6 cellular contexts compared by ENCODE assay signal in genomic region chr10:115758488-115758887, GRCh38.
DNase-seq lines count a peak whose midpoint lies in the region; ATAC-seq and TF ChIP-seq lines count a peak whose summit lies in the region.
"Not testable (repeated sequence)": the region's sequence is repeated elsewhere in the genome, so short reads cannot be mapped to it uniquely, and the experiment has no call there.

No MANE protein-coding gene starts in this region.

- 58 to 66% methylated on average over 3 to 7 of the region's 8 CpGs for WGBS in endodermal cell (ENCODE audit: insufficient coverage in 1 of 2, insufficient read length in 1 of 2), 2 experiments
- no CpG with 5 or more reads among the region's 8 CpGs for WGBS in iPS DF 6.9 (ENCODE audit: insufficient coverage, insufficient read length)

- not testable (repeated sequence) for H3K9ac ChIP-seq in DND-41 (ENCODE audit: low read depth, low read length); NT2/D1 (ENCODE audit: insufficient read length, low read depth); endodermal cell (ENCODE audit: extremely low read depth, low read length, poor library complexity, severe bottlenecking)

- not testable (repeated sequence) for H3K27ac Mint-ChIP-seq in endodermal cell, nephron progenitor cell

- H3K27me3 ChIP-seq in DND-41 (ENCODE audit: insufficient read depth, low read length, poor library complexity); NT2/D1 (ENCODE audit: insufficient read depth, insufficient read length); endodermal cell (ENCODE audit: control insufficient read depth, insufficient read depth, low read length, poor library complexity, severe bottlenecking); iPS DF 6.9 (ENCODE audit: control insufficient read depth, insufficient read depth, low read length): not testable (repeated sequence)

- ATAC-seq in DND-41 (ENCODE audit: insufficient read depth, low read depth): not testable (repeated sequence)

- H3K4me3 ChIP-seq in DND-41 (ENCODE audit: low read depth in 1 of 2, low read length in 2 of 2); Jurkat, Clone E6-1 (ENCODE audit: low read length); NT2/D1 (ENCODE audit: insufficient read length, low read depth); endodermal cell (ENCODE audit: low read length); iPS DF 6.9 (ENCODE audit: low read length): not testable (repeated sequence)

- not testable (repeated sequence) for H3K36me3 Mint-ChIP-seq in endodermal cell (ENCODE audit: low read depth); nephron progenitor cell (ENCODE audit: low read depth)

- H3K27me3 Mint-ChIP-seq in endodermal cell (ENCODE audit: insufficient read depth); nephron progenitor cell (ENCODE audit: low read depth, poor library complexity): not testable (repeated sequence)

- H3K4me3 Mint-ChIP-seq in endodermal cell, nephron progenitor cell: not testable (repeated sequence)

- H4K20me1 ChIP-seq in DND-41 (ENCODE audit: insufficient read depth, low read length): not testable (repeated sequence)

- not testable (repeated sequence) for H3K4me2 ChIP-seq in DND-41 (ENCODE audit: insufficient read depth, low read length)

- H3K9me3 Mint-ChIP-seq in endodermal cell: peaks cover 12% of the 10 kb centered on the region
- H3K9me3 Mint-ChIP-seq in nephron progenitor cell: peaks cover 16% of the 10 kb centered on the region

- not testable (repeated sequence) for H3K9me3 ChIP-seq in DND-41 (ENCODE audit: insufficient read depth, low read length, severe bottlenecking); NT2/D1 (ENCODE audit: insufficient read depth, low read length); endodermal cell (ENCODE audit: control insufficient read depth, low read length); iPS DF 6.9 (ENCODE audit: control insufficient read depth, insufficient read depth, low read length)

- not testable (repeated sequence) for TF ChIP-seq CTCF in DND-41 (IDR thresholded peaks at IDR 0.05; ENCODE audit: borderline replicate concordance, extremely low read depth, low read length, poor library complexity, severe bottlenecking); endodermal cell (conservative IDR thresholded peaks at IDR 0.05); nephron progenitor cell (IDR thresholded peaks at IDR 0.05)

- not testable (repeated sequence) for H2AFZ ChIP-seq in DND-41 (ENCODE audit: low read depth, low read length)

- not testable (repeated sequence) for H3K4me1 ChIP-seq in DND-41 (ENCODE audit: insufficient read depth, low read length); NT2/D1 (ENCODE audit: insufficient read depth, insufficient read length); endodermal cell (ENCODE audit: control insufficient read depth, insufficient read depth, low read length); iPS DF 6.9 (ENCODE audit: control insufficient read depth, insufficient read depth, low read length)

- not testable (repeated sequence) for H3K4me1 Mint-ChIP-seq in endodermal cell, nephron progenitor cell

- DNase-seq in DND-41 (peak; percentile 3), NT2/D1 (ENCODE audit: low read depth, low spot score) (peak; percentile 18), endodermal cell (peak; percentile 84), iPS DF 6.9 (ENCODE audit: low read depth, low spot score) (peak; percentile 18), nephron progenitor cell (peak; percentile 4)
- DNase-seq in Jurkat, Clone E6-1 (ENCODE audit: low read depth, low spot score): peak; percentile 1

- not testable (repeated sequence) for H3K79me2 ChIP-seq in DND-41 (ENCODE audit: insufficient read depth, low read length)

- H3K27ac ChIP-seq in DND-41 (ENCODE audit: low read length); endodermal cell (ENCODE audit: low read depth, low read length); iPS DF 6.9 (ENCODE audit: low read length): not testable (repeated sequence)

- not testable (repeated sequence) for H3K36me3 ChIP-seq in DND-41 (ENCODE audit: insufficient read depth, low read length); NT2/D1 (ENCODE audit: insufficient read depth, insufficient read length, low read length); endodermal cell (ENCODE audit: control insufficient read depth, insufficient read depth, low read length); iPS DF 6.9 (ENCODE audit: control insufficient read depth, insufficient read depth, low read length)

Comparison
In these comparisons a context has a peak if more than half of its experiments do, and no peak if none do; other contexts are left out.
1. DNase-seq: peak in every context shown above with its lines; median percentile 84 in endodermal cell; 18 in NT2/D1; 18 in iPS DF 6.9; 4 in nephron progenitor cell; 3 in DND-41; 1 in Jurkat, Clone E6-1.